23 cellular contexts compared by ENCODE assay signal in genomic region chr9:127250896-127251391, GRCh38. TPM values are rescaled to one million over a fixed set of nuclear protein-coding genes. Genes with fewer than 3 reads are reported as not detected.
DNase-seq lines count a peak whose midpoint lies in the region; ATAC-seq and TF ChIP-seq lines count a peak whose summit lies in the region.
"Had no signal": no experiment of that assay in that cellular context is flagged by ENCODE, and none has a peak within 500 bp of the region (broad histone marks: within the 10 kb centered on the region; RNA-seq: fewer than 3 reads in every experiment).

No MANE protein-coding gene starts in this region.

- peak overlapping the region; percentile 7 for H3K9ac ChIP-seq in neuronal stem cell (ENCODE audit: low read depth, low read length, poor library complexity)

- peak; percentile 82 for ATAC-seq in Right ventricle myocardium inferior
- peak; percentile 73 to 87 (median 84) for ATAC-seq in heart left ventricle
- no peak for ATAC-seq in activated naive CD4-positive, alpha-beta T cell treated with anti-CD3 and anti-CD28 coated beads, Interleukin-2, amount 50 U/mL, for 72 hours
- ATAC-seq in activated T-cell treated with anti-CD3 and anti-CD28 coated beads, Interleukin-2, amount 50 U/mL, for 4 hours: no peak
- ATAC-seq in GM18907 (IDR thresholded peaks at IDR 0.05; ENCODE audit: unreplicated experiment): no peak
- ATAC-seq: CD8-positive, alpha-beta T cell; GM12878; GM23338; HCT116 had no signal

- no peaks in the 10 kb centered on the region for H3K79me1 ChIP-seq in neuronal stem cell (ENCODE audit: low read depth, low read length)

- H3K4me1 Mint-ChIP-seq in activated T-cell treated with anti-CD3 and anti-CD28 coated beads, Interleukin-2, amount 50 U/mL, for 4 hours (ENCODE audit: low read depth): no peaks in the 10 kb centered on the region

- no peak overlapping the region for H2AK5ac ChIP-seq in neuronal stem cell (ENCODE audit: low read depth, low read length)

- H3K9me3 Mint-ChIP-seq in activated naive CD4-positive, alpha-beta T cell treated with anti-CD3 and anti-CD28 coated beads, Interleukin-2, amount 50 U/mL, for 72 hours: no peaks in the 10 kb centered on the region
- no peaks in the 10 kb centered on the region for H3K9me3 Mint-ChIP-seq in activated T-cell treated with anti-CD3 and anti-CD28 coated beads, Interleukin-2, amount 50 U/mL, for 4 hours
- H3K9me3 Mint-ChIP-seq: CD8-positive, alpha-beta T cell; GM23338 had no signal

- no peak overlapping the region for H4K8ac ChIP-seq in neuronal stem cell (ENCODE audit: low read depth, low read length)

- H4K91ac ChIP-seq in neuronal stem cell (ENCODE audit: low read depth, low read length, poor library complexity): no peak overlapping the region

- TF ChIP-seq POLR2A in heart left ventricle (IDR thresholded peaks at IDR 0.05): no peak

- peaks cover 4% of the 10 kb centered on the region for H3K27me3 Mint-ChIP-seq in activated T-cell treated with anti-CD3 and anti-CD28 coated beads, Interleukin-2, amount 50 U/mL, for 4 hours (ENCODE audit: low read depth)

- H3K27me3 ChIP-seq in heart left ventricle (no peaks in the 10 kb centered on the region), neuronal stem cell (ENCODE audit: control insufficient read depth in 3 of 3, insufficient read depth in 3 of 3, low read depth in 1 of 3, low read length in 3 of 3) (no peaks in the 10 kb centered on the region)
- H3K27me3 ChIP-seq: MG63, SJCRH30 had no signal

- no peak overlapping the region for H2BK12ac ChIP-seq in neuronal stem cell (ENCODE audit: low read length)

- H3K4me3 ChIP-seq in heart left ventricle (no peak overlapping the region), neuronal stem cell (ENCODE audit: low read length in 2 of 2) (no peak overlapping the region)
- H3K4me3 ChIP-seq: GM12878, GM23338, MG63, SJCRH30 had no signal

- no peak overlapping the region for H2AFZ ChIP-seq in neuronal stem cell (ENCODE audit: low read length)
- H2AFZ ChIP-seq: GM23338 had no signal

- H2BK5ac ChIP-seq in neuronal stem cell (ENCODE audit: low read length): no peak overlapping the region

- H3K14ac ChIP-seq in neuronal stem cell (ENCODE audit: low read length): no peak overlapping the region

- intact Hi-C loops in Right ventricle myocardium inferior (cut with DNase I) (no loop called here), cardiac septum (cut with DNase I) (no loop called here), heart left ventricle (cut with DNase I) (no loop called here)

- no peak overlapping the region for H2BK120ac ChIP-seq in neuronal stem cell (ENCODE audit: low read depth, low read length)

- WGBS in heart left ventricle, 4 donors: 45 to 58% (median 55%) methylated on average over 3 of the region's 3 CpGs
- no CpG with 5 or more reads among the region's 3 CpGs for WGBS in neuronal stem cell (ENCODE audit: extremely low coverage in 2 of 2, insufficient read length in 2 of 2, insufficient replicate concordance in 1 of 2), 2 donors

- H3K4me1 ChIP-seq in heart left ventricle (peaks cover 0 to 27% (median 6%) of the 10 kb centered on the region in 12 donors), neuronal stem cell (ENCODE audit: control insufficient read depth in 2 of 2, insufficient read depth in 1 of 2, low read depth in 1 of 2, low read length in 2 of 2) (no peaks in the 10 kb centered on the region)
- H3K4me1 ChIP-seq: SJCRH30 had no signal

- H3K36me3 Mint-ChIP-seq in activated naive CD4-positive, alpha-beta T cell treated with anti-CD3 and anti-CD28 coated beads, Interleukin-2, amount 50 U/mL, for 72 hours: no peaks in the 10 kb centered on the region
- H3K36me3 Mint-ChIP-seq in activated T-cell treated with anti-CD3 and anti-CD28 coated beads, Interleukin-2, amount 50 U/mL, for 4 hours (ENCODE audit: insufficient read depth): no peaks in the 10 kb centered on the region
- H3K36me3 Mint-ChIP-seq: CD8-positive, alpha-beta T cell had no signal

- H3K18ac ChIP-seq in neuronal stem cell (ENCODE audit: low read length): no peak overlapping the region

- no peak overlapping the region for H3K4me2 ChIP-seq in neuronal stem cell (ENCODE audit: insufficient read depth, low read length, poor library complexity, severe bottlenecking)
- H3K4me2 ChIP-seq: GM23338 had no signal

- H3K4ac ChIP-seq in neuronal stem cell (ENCODE audit: low read length): no peak overlapping the region

- H3K9me3 ChIP-seq in heart left ventricle (no peaks in the 10 kb centered on the region), neuronal stem cell (replicated peaks in 1 of 2; ENCODE audit: control insufficient read depth in 2 of 2, insufficient read depth in 1 of 2, low read depth in 1 of 2, low read length in 2 of 2) (peaks cover 0 to 5% of the 10 kb centered on the region in 2 donors)
- H3K9me3 ChIP-seq: MG63, SJCRH30 had no signal

- no peak overlapping the region for H3K4me3 Mint-ChIP-seq in activated T-cell treated with anti-CD3 and anti-CD28 coated beads, Interleukin-2, amount 50 U/mL, for 4 hours
- H3K4me3 Mint-ChIP-seq: CD8-positive, alpha-beta T cell; GM23338 had no signal

- TF ChIP-seq CTCF in heart left ventricle (IDR thresholded peaks at IDR 0.05): no peak

- H3K27ac ChIP-seq in heart left ventricle (peak overlapping the region; percentile 11 to 83 (median 70)), neuronal stem cell (replicated peaks; ENCODE audit: low read length) (no peak overlapping the region)
- H3K27ac ChIP-seq: 22Rv1, SJCRH30 had no signal

- peaks cover 0 to 4% (median 0%) of the 10 kb centered on the region in 9 donors for H3K36me3 ChIP-seq in heart left ventricle
- no peaks in the 10 kb centered on the region for H3K36me3 ChIP-seq in neuronal stem cell (replicated peaks in 1 of 2; ENCODE audit: control insufficient read depth in 2 of 2, insufficient read depth in 2 of 2, low read length in 2 of 2)
- H3K36me3 ChIP-seq: MG63, SJCRH30 had no signal

- H3K23ac ChIP-seq in neuronal stem cell (ENCODE audit: low read depth, low read length, poor library complexity): no peak overlapping the region

- H2BK15ac ChIP-seq in neuronal stem cell (ENCODE audit: low read length): no peak overlapping the region

- DNase-seq in Right ventricle myocardium inferior (ENCODE audit: missing footprints) (no peak), cardiac septum (ENCODE audit: low spot score) (no peak), heart left ventricle (no peak), neuronal stem cell (ENCODE audit: low spot score) (no peak)
- no peak for DNase-seq in activated naive CD4-positive, alpha-beta T cell treated with anti-CD3 and anti-CD28 coated beads, Interleukin-2, amount 50 U/mL, for 72 hours (ENCODE audit: low spot score in 2 of 2)
- no peak for DNase-seq in activated T-cell treated with anti-CD3 and anti-CD28 coated beads, Interleukin-2, amount 50 U/mL, for 4 hours
- DNase-seq in NK-92 treated with Interleukin-12 subunit alpha and Interleukin-12 subunit beta, amount 100 ng/mL, for 24 hours (lab: John Stamatoyannopoulos, UW): no peak
- DNase-seq: AML-193; C1 segment of cervical spinal cord; CD8-positive, alpha-beta T cell; DND-41; Kasumi-1; MG63; NCI-H1417; NCI-H187 treated with DMSO at 0.1 percent for 48 hours; NCI-H2107; NCI-H69; SJCRH30 had no signal

- no peak overlapping the region for H3K27ac Mint-ChIP-seq in activated naive CD4-positive, alpha-beta T cell treated with anti-CD3 and anti-CD28 coated beads, Interleukin-2, amount 50 U/mL, for 72 hours
- H3K27ac Mint-ChIP-seq: CD8-positive, alpha-beta T cell had no signal

RNA-seq across cellular contexts. Expression of gene GARNL3, which starts 13.6 kb away (rescaled TPM):
- 13.1 TPM for total RNA-seq in Right ventricle myocardium inferior
- 28.7 TPM for total RNA-seq in cardiac septum
- 10 to 100 TPM; 11.9 to 60.4 (median 26.0) TPM for total RNA-seq in heart left ventricle
- 10 to 100 TPM in 1 of 2 donors, 1 to 10 TPM in 1; 7.1 to 14.9 TPM for polyA plus RNA-seq in heart left ventricle
- 4.6 TPM for polyA plus RNA-seq in neuronal stem cell (2013, experiment 1 of 2)
- polyA plus RNA-seq in neuronal stem cell (2013, experiment 2 of 2): 4.7 TPM
- 1 to 10 TPM; 3.5 to 5.4 TPM for total RNA-seq in activated naive CD4-positive, alpha-beta T cell treated with anti-CD3 and anti-CD28 coated beads, Interleukin-2, amount 50 U/mL, for 72 hours
- total RNA-seq in activated T-cell treated with anti-CD3 and anti-CD28 coated beads, Interleukin-2, amount 50 U/mL, for 4 hours: 1 to 10 TPM in 1 of 3 donors, under 1 TPM in 2; 0.66 to 1.5 (median 0.66) TPM

Comparison
In these comparisons a context has a peak if more than half of its experiments do, and no peak if none do; other contexts are left out.
1. ATAC-seq: peak in Right ventricle myocardium inferior (single experiment) and heart left ventricle (4 of 4); none in activated naive CD4-positive, alpha-beta T cell treated with anti-CD3 and anti-CD28 coated beads, Interleukin-2, amount 50 U/mL, for 72 hours (0 of 2), activated T-cell treated with anti-CD3 and anti-CD28 coated beads, Interleukin-2, amount 50 U/mL, for 4 hours (0 of 2) and GM18907 (single experiment).